16 cellular contexts compared by ENCODE assay signal in the genomic region with DNA sequence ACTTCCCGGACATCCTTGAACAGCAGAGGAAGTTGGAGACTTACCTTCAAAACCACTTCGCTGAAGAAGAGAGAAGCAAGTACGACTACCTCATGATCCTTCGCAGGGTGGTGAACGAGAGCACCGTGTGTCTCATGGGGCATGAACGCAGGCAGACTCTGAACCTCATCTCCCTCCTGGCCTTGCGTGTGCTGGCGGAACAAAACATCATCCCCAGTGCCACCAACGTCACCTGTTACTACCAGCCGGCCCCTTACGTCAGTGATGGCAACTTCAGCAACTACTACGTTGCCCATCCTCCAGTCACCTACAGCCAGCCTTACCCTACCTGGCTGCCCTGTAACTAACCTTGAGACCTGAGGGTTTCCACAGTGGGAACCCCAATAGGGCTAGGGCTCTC. TPM values are rescaled to one million over a fixed set of nuclear protein-coding genes. Genes with fewer than 3 reads are reported as not detected.
A peak's percentile ranks its signal among the peaks of the same experiment; 100 is the strongest.
DNase-seq lines count a peak whose midpoint lies in the region; ATAC-seq and TF ChIP-seq lines count a peak whose summit lies in the region.
"Had no signal": no experiment of that assay in that cellular context is flagged by ENCODE, and none has a peak within 500 bp of the region (broad histone marks: within the 10 kb centered on the region; RNA-seq: fewer than 3 reads in every experiment).

No MANE protein-coding gene starts in this region.

- DNase-seq in body of pancreas (peak in 1 of 4 donors; percentile 46), left lobe of liver (ENCODE audit: low spot score) (peak; percentile 28), progenitor cell of endocrine pancreas (ENCODE audit: low spot score, unreplicated experiment) (no peak), NCI-H1092 treated with DMSO at 0.1 percent for 48 hours (lab: John Stamatoyannopoulos, UW) (no peak)
- DNase-seq in stimulated activated naive B cell treated with anti-CD40 and anti-IgM and Interleukin-4, amounts not matched to agents 10 μg/mL and 1 μg/mL and 100 μg/mL, for 72 hours = no peak
- DNase-seq: BE2C, COR-L47, DMS153, DMS79 treated with DMSO at 0.1 percent for 48 hours, EL, GM23248, H9 had no signal

- no peak overlapping the region for H3K4me3 ChIP-seq in body of pancreas
- H3K4me3 ChIP-seq: GM23248 had no signal

- TF ChIP-seq CTCF in body of pancreas (IDR thresholded peaks at IDR 0.05) = no peak
- TF ChIP-seq CTCF in progenitor cell of endocrine pancreas (IDR thresholded peaks at IDR 0.05; ENCODE audit: unreplicated experiment) = no peak

- WGBS in body of pancreas, 2 donors = 43 to 64% methylated on average over 12 to 13 of the region's 13 CpGs

- peaks cover 97% of the 10 kb centered on the region for H3K4me1 ChIP-seq in body of pancreas
- H3K4me1 ChIP-seq: BE2C had no signal

- no peak for TF ChIP-seq POLR2A in body of pancreas (IDR thresholded peaks at IDR 0.05)

- intact Hi-C loops in body of pancreas (cut with DNase I) = no loop called here

- H3K27me3 ChIP-seq in body of pancreas = no peaks in the 10 kb centered on the region

- H3K9me3 Mint-ChIP-seq in IgD-negative memory B cell (no peaks in the 10 kb centered on the region), progenitor cell of endocrine pancreas (ENCODE audit: low read depth) (no peaks in the 10 kb centered on the region)
- H3K9me3 Mint-ChIP-seq in stimulated activated naive B cell treated with anti-CD40 and anti-IgM and Interleukin-4, amounts not matched to agents 10 μg/mL and 1 μg/mL and 100 μg/mL, for 72 hours = peaks cover 0 to 1% of the 10 kb centered on the region in 2 donors
- H3K9me3 Mint-ChIP-seq: CD8-positive, alpha-beta T cell; H9 had no signal

- H3K4me1 Mint-ChIP-seq in IgD-negative memory B cell = peaks cover 39 to 64% (median 53%) of the 10 kb centered on the region in 3 donors
- peaks cover 55 to 94% of the 10 kb centered on the region in 2 donors for H3K4me1 Mint-ChIP-seq in stimulated activated naive B cell treated with anti-CD40 and anti-IgM and Interleukin-4, amounts not matched to agents 10 μg/mL and 1 μg/mL and 100 μg/mL, for 72 hours
- peaks cover 11% of the 10 kb centered on the region for H3K4me1 Mint-ChIP-seq in progenitor cell of endocrine pancreas (ENCODE audit: low read depth)

- H3K27ac ChIP-seq in body of pancreas = peak overlapping the region in 3 of 4 donors; percentile 53 to 92 (median 54)
- H3K27ac ChIP-seq: C4-2B, GM23248 had no signal

- H3K36me3 Mint-ChIP-seq in IgD-negative memory B cell (peaks cover 19% of the 10 kb centered on the region), progenitor cell of endocrine pancreas (ENCODE audit: insufficient read depth) (peaks cover 34% of the 10 kb centered on the region)
- H3K36me3 Mint-ChIP-seq in stimulated activated naive B cell treated with anti-CD40 and anti-IgM and Interleukin-4, amounts not matched to agents 10 μg/mL and 1 μg/mL and 100 μg/mL, for 72 hours = peaks cover 44 to 76% of the 10 kb centered on the region in 2 donors

- peak overlapping the region; percentile 67 to 75 (median 71) for H3K27ac Mint-ChIP-seq in IgD-negative memory B cell
- peak overlapping the region; percentile 51 for H3K27ac Mint-ChIP-seq in stimulated activated naive B cell treated with anti-CD40 and anti-IgM and Interleukin-4, amounts not matched to agents 10 μg/mL and 1 μg/mL and 100 μg/mL, for 72 hours
- H3K27ac Mint-ChIP-seq in progenitor cell of endocrine pancreas = no peak overlapping the region
- H3K27ac Mint-ChIP-seq: CD8-positive, alpha-beta T cell; H9 had no signal

- H3K27me3 Mint-ChIP-seq in IgD-negative memory B cell = no peaks in the 10 kb centered on the region
- no peaks in the 10 kb centered on the region for H3K27me3 Mint-ChIP-seq in stimulated activated naive B cell treated with anti-CD40 and anti-IgM and Interleukin-4, amounts not matched to agents 10 μg/mL and 1 μg/mL and 100 μg/mL, for 72 hours
- no peaks in the 10 kb centered on the region for H3K27me3 Mint-ChIP-seq in progenitor cell of endocrine pancreas

- ATAC-seq in body of pancreas (peak; percentile 13), left lobe of liver (no peak), GM21717 (IDR thresholded peaks at IDR 0.05; ENCODE audit: unreplicated experiment) (no peak)
- no peak for ATAC-seq in stimulated activated naive B cell treated with anti-CD40 and anti-IgM and Interleukin-4, amounts not matched to agents 10 μg/mL and 1 μg/mL and 100 μg/mL, for 72 hours (replicated peaks)
- ATAC-seq: CD8-positive, alpha-beta T cell had no signal

- no peaks in the 10 kb centered on the region for H3K9me3 ChIP-seq in body of pancreas
- H3K9me3 ChIP-seq: BE2C had no signal

- H3K4me3 Mint-ChIP-seq in IgD-negative memory B cell = peak overlapping the region in 1 of 4 donors; percentile 10
- no peak overlapping the region for H3K4me3 Mint-ChIP-seq in stimulated activated naive B cell treated with anti-CD40 and anti-IgM and Interleukin-4, amounts not matched to agents 10 μg/mL and 1 μg/mL and 100 μg/mL, for 72 hours
- H3K4me3 Mint-ChIP-seq in progenitor cell of endocrine pancreas (ENCODE audit: low read depth) = no peak overlapping the region
- H3K4me3 Mint-ChIP-seq: CD8-positive, alpha-beta T cell; H9 had no signal

- no peaks in the 10 kb centered on the region for H3K36me3 ChIP-seq in body of pancreas (replicated peaks in 1 of 2; ENCODE audit: insufficient read depth in 1 of 2, low read depth in 2 of 2)
- H3K36me3 ChIP-seq: BE2C had no signal

RNA-seq across cellular contexts. Expression of gene TENT5C, which starts 17.9 kb away (rescaled TPM):
- 33.4 TPM for polyA plus RNA-seq in IgD-negative memory B cell
- total RNA-seq in body of pancreas (10 to 100 TPM; 30.0 to 39.7 TPM), left lobe of liver (2.4 TPM), progenitor cell of endocrine pancreas (11.4 and 13.6 TPM in 2 replicates)
- total RNA-seq: GM23248 had no signal
